Comparison of ENCODE assay signal across 19 cellular contexts in the genomic region with DNA sequence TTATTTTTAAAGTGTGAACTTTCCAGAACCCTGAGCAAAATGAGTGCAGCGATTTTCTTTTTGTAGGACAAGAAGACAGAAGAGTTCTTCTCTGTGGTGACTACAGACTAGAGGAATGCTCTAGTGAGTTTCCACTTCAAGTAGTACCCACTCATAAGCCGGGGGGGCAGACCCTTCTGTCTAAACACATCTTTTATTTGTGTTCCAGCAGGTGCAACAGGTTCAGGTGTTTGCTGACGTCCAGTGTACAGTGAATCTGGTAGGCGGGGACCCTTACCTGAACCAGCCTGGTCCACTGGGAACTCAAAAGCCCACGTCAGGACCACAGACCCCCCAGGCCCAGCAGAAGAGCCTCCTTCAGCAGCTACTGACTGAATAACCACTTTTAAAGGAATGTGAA. TPM values are rescaled to one million over a fixed set of nuclear protein-coding genes. Genes with fewer than 3 reads are reported as not detected.
A peak's percentile ranks its signal among the peaks of the same experiment; 100 is the strongest.
DNase-seq lines count a peak whose midpoint lies in the region; ATAC-seq and TF ChIP-seq lines count a peak whose summit lies in the region.
"Had no signal": no experiment of that assay in that cellular context is flagged by ENCODE, and none has a peak within 500 bp of the region (broad histone marks: within the 10 kb centered on the region; RNA-seq: fewer than 3 reads in every experiment).

No MANE protein-coding gene starts in this region.

- ATAC-seq in lung (ENCODE audit: insufficient read depth, low FRiP score) (no peak), GM21737 (IDR thresholded peaks at IDR 0.05; ENCODE audit: unreplicated experiment) (no peak)
- ATAC-seq: HCT116, Panc1, SK-N-SH treated with all-trans-retinoic acid at 6 μM for 48 hours, T-cell had no signal

- CTCF ChIA-PET in HEK293 (lab: Yijun Ruan, JAX), result no interaction called here

- TF ChIP-seq CTCF in HEK293 (tag by site-specific recombination; IDR thresholded peaks at IDR 0.05) (no peak), lung (IDR thresholded peaks at IDR 0.05; ENCODE audit: control extremely low read depth, extremely low read depth) (no peak)

- POLR2A ChIA-PET in HEK293 (lab: Yijun Ruan, JAX), result no interaction called here

- 68 to 85% methylated on average over 5 of the region's 5 CpGs for WGBS in lung, 2 donors

- peak; percentile 92 for DNase-seq in DMS53 (lab: John Stamatoyannopoulos, UW)
- peak; percentile 50 for DNase-seq in NCI-H510A (lab: John Stamatoyannopoulos, UW)
- peak; percentile 73 for DNase-seq in lung (ENCODE audit: low spot score)
- no peak for DNase-seq in amygdala (lab: John Stamatoyannopoulos, UW)
- DNase-seq in NCI-H2227 (lab: John Stamatoyannopoulos, UW; ENCODE audit: unreplicated experiment), result no peak
- DNase-seq: CD4-positive, alpha-beta T cell; EL; GF-D8; IMR-90; NCI-H1105; NCI-H1694 treated with DMSO at 0.1 percent for 48 hours; NCI-H226; NCI-H524 treated with DMSO at 0.1 percent for 48 hours; T-cell had no signal

- H3K4me1 ChIP-seq in HEK293 (ENCODE audit: control insufficient read depth, insufficient read depth, low read length) (no peaks in the 10 kb centered on the region), lung (ENCODE audit: control insufficient read depth in 2 of 2, insufficient read depth in 2 of 2, low read length in 2 of 2) (peaks cover 0 to 2% of the 10 kb centered on the region in 2 donors)

- H3K9me3 ChIP-seq in HEK293 (ENCODE audit: control insufficient read depth, insufficient read depth, low read depth, low read length), result no peaks in the 10 kb centered on the region
- no peaks in the 10 kb centered on the region for H3K9me3 ChIP-seq in lung (ENCODE audit: control insufficient read depth in 2 of 2, insufficient read depth in 1 of 2, low read length in 1 of 2)

- H3K36me3 ChIP-seq in HEK293 (ENCODE audit: control insufficient read depth in 2 of 2, insufficient read depth in 1 of 2, low read length in 2 of 2), result peaks cover 0 to 28% of the 10 kb centered on the region in 2 experiments; a peak in 2 of 3 replicates
- peaks cover 16 to 18% of the 10 kb centered on the region in 2 donors for H3K36me3 ChIP-seq in lung (ENCODE audit: control insufficient read depth in 2 of 2, insufficient read depth in 2 of 2, low read length in 2 of 2)

- no peak overlapping the region for H3K27ac ChIP-seq in HEK293 (ENCODE audit: extremely low read depth, low read depth, low read length)
- peak overlapping the region in 1 of 2 donors; percentile 31 for H3K27ac ChIP-seq in lung (ENCODE audit: low read depth in 1 of 2, low read length in 1 of 2)

- H3K4me3 ChIP-seq in HEK293 (ENCODE audit: low read depth, low read length) (no peak overlapping the region), lung (no peak overlapping the region)

- no peaks in the 10 kb centered on the region for H3K27me3 ChIP-seq in lung (ENCODE audit: control insufficient read depth, insufficient read depth)

TF ChIP-seq in HEK293, 187 proteins besides CTCF, POLR2A, EP300 and RAD21:
- TF ChIP-seq ZNF354C (tag by site-specific recombination; IDR thresholded peaks at IDR 0.05; ENCODE audit: borderline replicate concordance, low read depth), result no peak
- no peak for TF ChIP-seq ZIC2 (tag by site-specific recombination; IDR thresholded peaks at IDR 0.05)
- no peak for TF ChIP-seq SP2 (tag by site-specific recombination; IDR thresholded peaks at IDR 0.05)
- 0 out of 2 replicates have a peak, but pooled peaks have one; percentile 13 for TF ChIP-seq SCRT2 (tag by site-specific recombination; IDR thresholded peaks at IDR 0.05)
- TF ChIP-seq, protein P1, sequence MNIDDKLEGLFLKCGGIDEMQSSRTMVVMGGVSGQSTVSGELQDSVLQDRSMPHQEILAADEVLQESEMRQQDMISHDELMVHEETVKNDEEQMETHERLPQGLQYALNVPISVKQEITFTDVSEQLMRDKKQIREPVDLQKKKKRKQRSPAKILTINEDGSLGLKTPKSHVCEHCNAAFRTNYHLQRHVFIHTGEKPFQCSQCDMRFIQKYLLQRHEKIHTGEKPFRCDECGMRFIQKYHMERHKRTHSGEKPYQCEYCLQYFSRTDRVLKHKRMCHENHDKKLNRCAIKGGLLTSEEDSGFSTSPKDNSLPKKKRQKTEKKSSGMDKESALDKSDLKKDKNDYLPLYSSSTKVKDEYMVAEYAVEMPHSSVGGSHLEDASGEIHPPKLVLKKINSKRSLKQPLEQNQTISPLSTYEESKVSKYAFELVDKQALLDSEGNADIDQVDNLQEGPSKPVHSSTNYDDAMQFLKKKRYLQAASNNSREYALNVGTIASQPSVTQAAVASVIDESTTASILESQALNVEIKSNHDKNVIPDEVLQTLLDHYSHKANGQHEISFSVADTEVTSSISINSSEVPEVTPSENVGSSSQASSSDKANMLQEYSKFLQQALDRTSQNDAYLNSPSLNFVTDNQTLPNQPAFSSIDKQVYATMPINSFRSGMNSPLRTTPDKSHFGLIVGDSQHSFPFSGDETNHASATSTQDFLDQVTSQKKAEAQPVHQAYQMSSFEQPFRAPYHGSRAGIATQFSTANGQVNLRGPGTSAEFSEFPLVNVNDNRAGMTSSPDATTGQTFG (tag by site-specific recombination; IDR thresholded peaks at IDR 0.05; ENCODE audit: borderline replicate concordance), result no peak
- TF ChIP-seq, protein P2, sequence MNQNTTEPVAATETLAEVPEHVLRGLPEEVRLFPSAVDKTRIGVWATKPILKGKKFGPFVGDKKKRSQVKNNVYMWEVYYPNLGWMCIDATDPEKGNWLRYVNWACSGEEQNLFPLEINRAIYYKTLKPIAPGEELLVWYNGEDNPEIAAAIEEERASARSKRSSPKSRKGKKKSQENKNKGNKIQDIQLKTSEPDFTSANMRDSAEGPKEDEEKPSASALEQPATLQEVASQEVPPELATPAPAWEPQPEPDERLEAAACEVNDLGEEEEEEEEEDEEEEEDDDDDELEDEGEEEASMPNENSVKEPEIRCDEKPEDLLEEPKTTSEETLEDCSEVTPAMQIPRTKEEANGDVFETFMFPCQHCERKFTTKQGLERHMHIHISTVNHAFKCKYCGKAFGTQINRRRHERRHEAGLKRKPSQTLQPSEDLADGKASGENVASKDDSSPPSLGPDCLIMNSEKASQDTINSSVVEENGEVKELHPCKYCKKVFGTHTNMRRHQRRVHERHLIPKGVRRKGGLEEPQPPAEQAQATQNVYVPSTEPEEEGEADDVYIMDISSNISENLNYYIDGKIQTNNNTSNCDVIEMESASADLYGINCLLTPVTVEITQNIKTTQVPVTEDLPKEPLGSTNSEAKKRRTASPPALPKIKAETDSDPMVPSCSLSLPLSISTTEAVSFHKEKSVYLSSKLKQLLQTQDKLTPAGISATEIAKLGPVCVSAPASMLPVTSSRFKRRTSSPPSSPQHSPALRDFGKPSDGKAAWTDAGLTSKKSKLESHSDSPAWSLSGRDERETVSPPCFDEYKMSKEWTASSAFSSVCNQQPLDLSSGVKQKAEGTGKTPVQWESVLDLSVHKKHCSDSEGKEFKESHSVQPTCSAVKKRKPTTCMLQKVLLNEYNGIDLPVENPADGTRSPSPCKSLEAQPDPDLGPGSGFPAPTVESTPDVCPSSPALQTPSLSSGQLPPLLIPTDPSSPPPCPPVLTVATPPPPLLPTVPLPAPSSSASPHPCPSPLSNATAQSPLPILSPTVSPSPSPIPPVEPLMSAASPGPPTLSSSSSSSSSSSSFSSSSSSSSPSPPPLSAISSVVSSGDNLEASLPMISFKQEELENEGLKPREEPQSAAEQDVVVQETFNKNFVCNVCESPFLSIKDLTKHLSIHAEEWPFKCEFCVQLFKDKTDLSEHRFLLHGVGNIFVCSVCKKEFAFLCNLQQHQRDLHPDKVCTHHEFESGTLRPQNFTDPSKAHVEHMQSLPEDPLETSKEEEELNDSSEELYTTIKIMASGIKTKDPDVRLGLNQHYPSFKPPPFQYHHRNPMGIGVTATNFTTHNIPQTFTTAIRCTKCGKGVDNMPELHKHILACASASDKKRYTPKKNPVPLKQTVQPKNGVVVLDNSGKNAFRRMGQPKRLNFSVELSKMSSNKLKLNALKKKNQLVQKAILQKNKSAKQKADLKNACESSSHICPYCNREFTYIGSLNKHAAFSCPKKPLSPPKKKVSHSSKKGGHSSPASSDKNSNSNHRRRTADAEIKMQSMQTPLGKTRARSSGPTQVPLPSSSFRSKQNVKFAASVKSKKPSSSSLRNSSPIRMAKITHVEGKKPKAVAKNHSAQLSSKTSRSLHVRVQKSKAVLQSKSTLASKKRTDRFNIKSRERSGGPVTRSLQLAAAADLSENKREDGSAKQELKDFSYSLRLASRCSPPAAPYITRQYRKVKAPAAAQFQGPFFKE (tag by site-specific recombination; IDR thresholded peaks at IDR 0.05; ENCODE audit: borderline replicate concordance), result no peak

RNA-seq across cellular contexts. Expression of a gene that starts 25.2 kb away (rescaled TPM):
- 10 to 100 TPM; 32.1 to 32.5 TPM for total RNA-seq in lung
- 10 to 100 TPM; 22.3 to 39.2 TPM for polyA plus RNA-seq in lung

RNA-seq across cellular contexts. Expression of a gene that starts 25.2 kb away (rescaled TPM):
- 1 to 10 TPM; 7.9 to 9.6 TPM for total RNA-seq in lung
- 1 to 10 TPM; 3.5 to 3.8 TPM for polyA plus RNA-seq in lung

Comparison
In these comparisons a context has a peak if more than half of its experiments do, and no peak if none do; other contexts are left out.
1. DNase-seq: peak in DMS53 (single experiment), NCI-H510A (single experiment) and lung (single experiment); none in amygdala (0 of 56) and NCI-H2227 (single experiment).